27 cellular contexts compared by ENCODE assay signal in the genomic region with DNA sequence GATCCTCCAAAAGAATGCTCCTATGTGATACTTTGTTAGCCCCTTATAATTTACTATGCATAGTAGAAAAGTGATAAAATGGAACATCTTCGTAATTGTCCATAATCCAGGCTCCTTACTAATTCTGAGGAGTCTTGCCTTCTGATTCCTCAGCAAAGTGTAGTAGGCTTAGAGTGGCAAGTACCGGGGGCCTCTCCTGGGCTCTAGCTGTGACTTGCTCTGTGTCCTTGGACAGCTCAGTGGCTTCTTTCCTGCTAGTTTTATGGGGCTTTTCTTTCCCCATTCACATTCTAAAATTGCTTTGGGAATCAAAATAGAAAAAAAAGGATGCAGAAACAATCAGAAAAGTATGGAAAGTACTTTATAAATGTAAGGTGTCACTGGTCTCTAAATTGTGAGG.
"Had no signal": no experiment of that assay in that cellular context is flagged by ENCODE, and none has a peak within 500 bp of the region (broad histone marks: within the 10 kb centered on the region; RNA-seq: fewer than 3 reads in every experiment).

No MANE protein-coding gene starts in this region.

- H3K27ac Mint-ChIP-seq: naive thymus-derived CD4-positive, alpha-beta T cell; natural killer cell; neural progenitor cell; stimulated activated memory B cell treated with anti-CD40 and anti-IgM and Interleukin-4, amounts not matched to agents 10 μg/mL and 1 μg/mL and 100 μg/mL, for 72 hours; stimulated activated naive CD8-positive, alpha-beta T cell treated with anti-CD3 and anti-CD28 coated beads, Interleukin-15, amount 100 ng/mL, for 72 hours; type B pancreatic cell had no signal

- H3K9me3 ChIP-seq: pancreas, psoas muscle, right lobe of liver, sigmoid colon, suprapubic skin, testis, tibial artery, transverse colon, upper lobe of right lung, uterus had no signal

- H3K4me3 Mint-ChIP-seq: naive thymus-derived CD4-positive, alpha-beta T cell; natural killer cell; neural progenitor cell; stimulated activated memory B cell treated with anti-CD40 and anti-IgM and Interleukin-4, amounts not matched to agents 10 μg/mL and 1 μg/mL and 100 μg/mL, for 72 hours; stimulated activated naive CD8-positive, alpha-beta T cell treated with anti-CD3 and anti-CD28 coated beads, Interleukin-15, amount 100 ng/mL, for 72 hours; type B pancreatic cell had no signal

- H3K36me3 ChIP-seq: neural progenitor cell, pancreas, right lobe of liver, sigmoid colon, suprapubic skin, tibial artery, transverse colon, upper lobe of right lung, uterus had no signal

- DNase-seq: naive thymus-derived CD4-positive, alpha-beta T cell; natural killer cell; occipital lobe; pancreas; psoas muscle; right cardiac atrium; right lobe of liver; sigmoid colon; small intestine; stimulated activated CD4-positive, alpha-beta T cell treated with anti-CD3 and anti-CD28 coated beads, Interleukin-1b, Interleukin-23, amount 100 ng/mL, for 48 hours; stimulated activated CD4-positive, alpha-beta T cell treated with anti-CD3 and anti-CD28 coated beads, Interleukin-4, amount 100 ng/mL, for 1 hour; stimulated activated CD4-positive, alpha-beta T cell treated with anti-CD3 and anti-CD28 coated beads, Interleukin-4, amount 100 ng/mL, for 4 hours; stimulated activated CD8-positive, alpha-beta memory T cell treated with anti-CD3 and anti-CD28 coated beads, Interleukin-4, amount 100 ng/mL, for 48 hours; stimulated activated naive CD4-positive, alpha-beta T cell; stimulated activated naive CD8-positive, alpha-beta T cell treated with anti-CD3 and anti-CD28 coated beads, Interleukin-15, amount 100 ng/mL, for 72 hours; stimulated activated naive CD8-positive, alpha-beta T cell treated with anti-CD3 and anti-CD28 coated beads, Interleukin-15, Interleukin-2, amounts not matched to agents 100 U/mL and 50 U/mL, for 24 hours; substantia nigra; testis; tibial artery; transverse colon; upper lobe of right lung; uterus had no signal

- H3K36me3 Mint-ChIP-seq: naive thymus-derived CD4-positive, alpha-beta T cell; natural killer cell; neural progenitor cell; stimulated activated memory B cell treated with anti-CD40 and anti-IgM and Interleukin-4, amounts not matched to agents 10 μg/mL and 1 μg/mL and 100 μg/mL, for 72 hours; type B pancreatic cell had no signal

- H3K27ac ChIP-seq: neural progenitor cell, pancreas, psoas muscle, right lobe of liver, sigmoid colon, suprapubic skin, testis, tibial artery, transverse colon, upper lobe of right lung, uterus had no signal

- H3K4me1 Mint-ChIP-seq: naive thymus-derived CD4-positive, alpha-beta T cell; natural killer cell; stimulated activated memory B cell treated with anti-CD40 and anti-IgM and Interleukin-4, amounts not matched to agents 10 μg/mL and 1 μg/mL and 100 μg/mL, for 72 hours; stimulated activated naive CD8-positive, alpha-beta T cell treated with anti-CD3 and anti-CD28 coated beads, Interleukin-15, amount 100 ng/mL, for 72 hours had no signal

- H3K4me3 ChIP-seq: neural progenitor cell, pancreas, psoas muscle, right lobe of liver, sigmoid colon, suprapubic skin, testis, tibial artery, transverse colon, upper lobe of right lung, uterus had no signal

- H3K9ac ChIP-seq: neural progenitor cell had no signal

- H3K9me3 Mint-ChIP-seq: natural killer cell; nephron; neural progenitor cell; stimulated activated memory B cell treated with anti-CD40 and anti-IgM and Interleukin-4, amounts not matched to agents 10 μg/mL and 1 μg/mL and 100 μg/mL, for 72 hours; stimulated activated naive CD8-positive, alpha-beta T cell treated with anti-CD3 and anti-CD28 coated beads, Interleukin-15, amount 100 ng/mL, for 72 hours; type B pancreatic cell had no signal
